27 cellular contexts compared by ENCODE assay signal in genomic region chr2:160513120-160513519, GRCh38. TPM values are rescaled to one million over a fixed set of nuclear protein-coding genes. Genes with fewer than 3 reads are reported as not detected.
DNase-seq lines count a peak whose midpoint lies in the region; ATAC-seq and TF ChIP-seq lines count a peak whose summit lies in the region.
"Had no signal": no experiment of that assay in that cellular context is flagged by ENCODE, and none has a peak within 500 bp of the region (broad histone marks: within the 10 kb centered on the region; RNA-seq: fewer than 3 reads in every experiment).

No MANE protein-coding gene starts in this region.

- no peak overlapping the region for H3K4me3 ChIP-seq in left ventricle myocardium inferior
- no peak overlapping the region for H3K4me3 ChIP-seq in spleen
- H3K4me3 ChIP-seq: A549, HAP-1 had no signal

- H3K9me3 Mint-ChIP-seq in mesothelial cell of epicardium = no peaks in the 10 kb centered on the region
- H3K9me3 Mint-ChIP-seq: CD8-positive, alpha-beta memory T cell; HFFc6 had no signal

- no peaks in the 10 kb centered on the region for H3K27me3 Mint-ChIP-seq in mesothelial cell of epicardium (ENCODE audit: low read depth)
- H3K27me3 Mint-ChIP-seq: CD8-positive, alpha-beta memory T cell had no signal

- DNase-seq in OCI-M1 (lab: John Stamatoyannopoulos, UW) = peak; percentile 12
- DNase-seq in left ventricle myocardium inferior = no peak
- DNase-seq in mesothelial cell of epicardium (ENCODE audit: low spot score in 2 of 2, unreplicated experiment in 2 of 2) = no peak
- no peak for DNase-seq in spleen
- DNase-seq in C1 segment of cervical spinal cord (lab: John Stamatoyannopoulos, UW) = no peak
- DNase-seq: CD8-positive, alpha-beta memory T cell; DMS 273 treated with DMSO at 0.1 percent for 48 hours; DMS79; EL; GF-D8; GOT3; HFFc6; KBM-7; MV-4-11; NCI-H1105; NCI-H1436 treated with DMSO at 0.1 percent for 48 hours; NCI-H187 treated with DMSO at 0.1 percent for 48 hours; NCI-H446 treated with DMSO at 0.1 percent for 48 hours; NCI-H526 treated with DMSO at 0.1 percent for 48 hours; SIG-M5 had no signal

- TF ChIP-seq POLR2A in spleen (IDR thresholded peaks at IDR 0.05) = no peak

- H3K9me3 ChIP-seq in left ventricle myocardium inferior (replicated peaks) (no peaks in the 10 kb centered on the region), spleen (no peaks in the 10 kb centered on the region)
- H3K9me3 ChIP-seq: A549, HAP-1 had no signal

- TF ChIP-seq CTCF in left ventricle myocardium inferior (IDR thresholded peaks at IDR 0.05; ENCODE audit: borderline replicate concordance) = no peak
- no peak for TF ChIP-seq CTCF in mesothelial cell of epicardium (IDR thresholded peaks at IDR 0.05; ENCODE audit: unreplicated experiment)
- no peak for TF ChIP-seq CTCF in spleen (IDR thresholded peaks at IDR 0.05 in 8 of 11, conservative IDR thresholded peaks at IDR 0.05 in 3 of 11)

- peak overlapping the region; percentile 59 for H3K27ac ChIP-seq in left ventricle myocardium inferior (replicated peaks)
- H3K27ac ChIP-seq in spleen = no peak overlapping the region
- H3K27ac ChIP-seq: A549, RWPE1 had no signal

- no peaks in the 10 kb centered on the region for H3K36me3 ChIP-seq in left ventricle myocardium inferior
- H3K36me3 ChIP-seq in spleen = no peaks in the 10 kb centered on the region
- H3K36me3 ChIP-seq: HAP-1 had no signal

- intact Hi-C loops in left ventricle myocardium inferior (cut with micrococcal nuclease) = no loop called here
- intact Hi-C loops in spleen (cut with DNase I; ENCODE audit: low total_unique reads) = no loop called here

- H3K4me3 Mint-ChIP-seq in mesothelial cell of epicardium = no peak overlapping the region
- H3K4me3 Mint-ChIP-seq: CD14-positive monocyte; CD8-positive, alpha-beta memory T cell; HFFc6 had no signal

- peak overlapping the region; percentile 47 for H3K27ac Mint-ChIP-seq in mesothelial cell of epicardium
- H3K27ac Mint-ChIP-seq: CD14-positive monocyte; CD8-positive, alpha-beta memory T cell; HFFc6 had no signal

- H3K27me3 ChIP-seq in left ventricle myocardium inferior (ENCODE audit: low read depth) (no peaks in the 10 kb centered on the region), spleen (replicated peaks in 1 of 7) (no peaks in the 10 kb centered on the region)

- H3K36me3 Mint-ChIP-seq in mesothelial cell of epicardium = no peaks in the 10 kb centered on the region
- H3K36me3 Mint-ChIP-seq: CD14-positive monocyte; CD8-positive, alpha-beta memory T cell had no signal

- peak; percentile 56; the same call in 1 of the 3 replicates for ATAC-seq in SK-N-SH treated with all-trans-retinoic acid at 6 μM for 48 hours
- no peak for ATAC-seq in HG03280 (IDR thresholded peaks at IDR 0.05; ENCODE audit: unreplicated experiment)
- ATAC-seq: A549, Panc1 had no signal

- H3K4me1 ChIP-seq in left ventricle myocardium inferior (peaks cover 24% of the 10 kb centered on the region), spleen (peaks cover 0 to 7% (median 0%) of the 10 kb centered on the region in 6 donors)
- H3K4me1 ChIP-seq: A549 had no signal

- WGBS in spleen, 5 donors = 85 to 96% (median 89%) methylated on average over 4 of the region's 4 CpGs

- peaks cover 10% of the 10 kb centered on the region for H3K4me1 Mint-ChIP-seq in mesothelial cell of epicardium

TF ChIP-seq in SK-N-SH treated with all-trans-retinoic acid at 6 μM for 48 hours, 23 proteins besides CTCF, POLR2A, EP300 and RAD21:
- TF ChIP-seq PATZ1 (CRISPR knock-in tag; IDR thresholded peaks at IDR 0.05; ENCODE audit: borderline replicate concordance) (no peak), RARB (CRISPR knock-in tag; IDR thresholded peaks at IDR 0.05) (no peak), TCF4 (CRISPR knock-in tag; IDR thresholded peaks at IDR 0.05; ENCODE audit: borderline replicate concordance) (peak; percentile 82), SNAI2 (CRISPR knock-in tag; IDR thresholded peaks at IDR 0.05) (0 out of 2 replicates have a peak, but pooled peaks have one; percentile 18), ISL1 (CRISPR knock-in tag; IDR thresholded peaks at IDR 0.05) (peak; percentile 23; the same call in 1 of the 2 replicates)
- TF ChIP-seq, protein P1, sequence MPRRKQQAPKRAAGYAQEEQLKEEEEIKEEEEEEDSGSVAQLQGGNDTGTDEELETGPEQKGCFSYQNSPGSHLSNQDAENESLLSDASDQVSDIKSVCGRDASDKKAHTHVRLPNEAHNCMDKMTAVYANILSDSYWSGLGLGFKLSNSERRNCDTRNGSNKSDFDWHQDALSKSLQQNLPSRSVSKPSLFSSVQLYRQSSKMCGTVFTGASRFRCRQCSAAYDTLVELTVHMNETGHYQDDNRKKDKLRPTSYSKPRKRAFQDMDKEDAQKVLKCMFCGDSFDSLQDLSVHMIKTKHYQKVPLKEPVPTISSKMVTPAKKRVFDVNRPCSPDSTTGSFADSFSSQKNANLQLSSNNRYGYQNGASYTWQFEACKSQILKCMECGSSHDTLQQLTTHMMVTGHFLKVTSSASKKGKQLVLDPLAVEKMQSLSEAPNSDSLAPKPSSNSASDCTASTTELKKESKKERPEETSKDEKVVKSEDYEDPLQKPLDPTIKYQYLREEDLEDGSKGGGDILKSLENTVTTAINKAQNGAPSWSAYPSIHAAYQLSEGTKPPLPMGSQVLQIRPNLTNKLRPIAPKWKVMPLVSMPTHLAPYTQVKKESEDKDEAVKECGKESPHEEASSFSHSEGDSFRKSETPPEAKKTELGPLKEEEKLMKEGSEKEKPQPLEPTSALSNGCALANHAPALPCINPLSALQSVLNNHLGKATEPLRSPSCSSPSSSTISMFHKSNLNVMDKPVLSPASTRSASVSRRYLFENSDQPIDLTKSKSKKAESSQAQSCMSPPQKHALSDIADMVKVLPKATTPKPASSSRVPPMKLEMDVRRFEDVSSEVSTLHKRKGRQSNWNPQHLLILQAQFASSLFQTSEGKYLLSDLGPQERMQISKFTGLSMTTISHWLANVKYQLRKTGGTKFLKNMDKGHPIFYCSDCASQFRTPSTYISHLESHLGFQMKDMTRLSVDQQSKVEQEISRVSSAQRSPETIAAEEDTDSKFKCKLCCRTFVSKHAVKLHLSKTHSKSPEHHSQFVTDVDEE (CRISPR knock-in tag; IDR thresholded peaks at IDR 0.05) = peak; percentile 83
TF ChIP-seq in SK-N-SH treated with all-trans-retinoic acid at 6 μM for 48 hours: peak in this region for 4.

RNA-seq across cellular contexts. Expression of gene RBMS1, which starts 19.5 kb away (rescaled TPM):
- total RNA-seq in left ventricle myocardium inferior = 56.2 TPM
- 124 to 128 TPM (median 125 TPM) in 3 replicates for total RNA-seq in mesothelial cell of epicardium
- total RNA-seq in spleen = 100 to 1,000 TPM in 6 of 7 donors, 10 to 100 TPM in 1; 86.2 to 151 (median 124) TPM
- polyA plus RNA-seq in spleen = 10 to 100 TPM; 18.8 to 33.3 (median 19.9) TPM
